In genomic region chr18:26703170-26703933, GRCh38 we compare ENCODE assay signal across 2 cellular contexts.
TF ChIP-seq lines count a peak whose summit lies in the region.

No MANE protein-coding gene starts in this region.

TF ChIP-seq in HCT116, 20 proteins besides CTCF, POLR2A, EP300 and RAD21 (continued from another document):
- no peak for TF ChIP-seq SP1 (IDR thresholded peaks at IDR 0.05; ENCODE audit: low read depth)
- no peak for TF ChIP-seq CEBPB (IDR thresholded peaks at IDR 0.05; ENCODE audit: low read depth)
- no peak for TF ChIP-seq FOSL1 (IDR thresholded peaks at IDR 0.05; ENCODE audit: low read depth)
- TF ChIP-seq EZH2 (IDR thresholded peaks at IDR 0.05): no peak
- no peak for TF ChIP-seq JUND (IDR thresholded peaks at IDR 0.05)
- TF ChIP-seq EGR1 (IDR thresholded peaks at IDR 0.05; ENCODE audit: low read depth): no peak
- TF ChIP-seq ZFX (IDR thresholded peaks at IDR 0.05): no peak
- TF ChIP-seq SRF (IDR thresholded peaks at IDR 0.05; ENCODE audit: low read depth): no peak

TF ChIP-seq in K562, 482 proteins besides CTCF, POLR2A, EP300 and RAD21 (continued from another document):
- TF ChIP-seq E4F1 (CRISPR knock-in tag; IDR thresholded peaks at IDR 0.05; ENCODE audit: borderline replicate concordance): no peak
- no peak for TF ChIP-seq ZFPM2 (CRISPR knock-in tag; IDR thresholded peaks at IDR 0.05)
- TF ChIP-seq HOXB6 (CRISPR knock-in tag; IDR thresholded peaks at IDR 0.05; ENCODE audit: borderline replicate concordance): no peak
- no peak for TF ChIP-seq PTTG1 (tag; IDR thresholded peaks at IDR 0.05; ENCODE audit: low read depth)
- TF ChIP-seq RERE (CRISPR knock-in tag; IDR thresholded peaks at IDR 0.05; ENCODE audit: borderline replicate concordance): no peak
- no peak for TF ChIP-seq HIVEP1 (CRISPR knock-in tag; IDR thresholded peaks at IDR 0.05)
